24 cellular contexts compared by ENCODE assay signal in genomic region chr3:55648591-55649318, GRCh38.
DNase-seq lines count a peak whose midpoint lies in the region; ATAC-seq and TF ChIP-seq lines count a peak whose summit lies in the region.
"Had no signal": no experiment of that assay in that cellular context is flagged by ENCODE, and none has a peak within 500 bp of the region (broad histone marks: within the 10 kb centered on the region; RNA-seq: fewer than 3 reads in every experiment).

No MANE protein-coding gene starts in this region.

- no peaks in the 10 kb centered on the region; the same call in 1 of the 2 replicates for H3K27me3 Mint-ChIP-seq in WTC11 (ENCODE audit: low read depth)
- H3K27me3 Mint-ChIP-seq in CD4-positive, alpha-beta T cell, result no peaks in the 10 kb centered on the region
- H3K27me3 Mint-ChIP-seq: CD4-positive, alpha-beta memory T cell; T-cell had no signal

- no peak overlapping the region for H3K4me2 ChIP-seq in mesendoderm (ENCODE audit: low read length)
- H3K4me2 ChIP-seq: BLaER1 treated with 17β-estradiol and CSF1 and Interleukin-3, amounts not matched to agents 10 nM and 100 nM; KMS-11 had no signal

- ATAC-seq in WTC11, result peak; percentile 93
- no peak for ATAC-seq in CD4-positive, alpha-beta T cell (ENCODE audit: poor library complexity)
- ATAC-seq: T-cell had no signal

- no peak overlapping the region for H2BK5ac ChIP-seq in mesendoderm (ENCODE audit: low read length)

- H3K36me3 ChIP-seq in H7 (replicated peaks; ENCODE audit: control insufficient read depth, insufficient read depth, low read length) (no peaks in the 10 kb centered on the region), mesendoderm (ENCODE audit: control insufficient read depth, insufficient read depth, low read length) (no peaks in the 10 kb centered on the region), WERI-Rb-1 (no peaks in the 10 kb centered on the region)
- H3K36me3 ChIP-seq: BLaER1 treated with 17β-estradiol and CSF1 and Interleukin-3, amounts not matched to agents 10 nM and 100 nM had no signal

- H3K23ac ChIP-seq in mesendoderm (ENCODE audit: low read length), result no peak overlapping the region

- no peak overlapping the region for H3K4me3 ChIP-seq in H7 (ENCODE audit: insufficient read depth, low read depth, low read length)
- no peak overlapping the region for H3K4me3 ChIP-seq in mesendoderm (ENCODE audit: low read length)
- no peak overlapping the region for H3K4me3 ChIP-seq in WERI-Rb-1 (ENCODE audit: low read depth, low read length)
- H3K4me3 ChIP-seq in foreskin fibroblast (ENCODE audit: low read depth in 1 of 2, low read length in 2 of 2), result no peak overlapping the region
- H3K4me3 ChIP-seq: BLaER1 treated with 17β-estradiol and CSF1 and Interleukin-3, amounts not matched to agents 10 nM and 100 nM had no signal

- H3K4me1 Mint-ChIP-seq in WTC11, result peaks cover 67% of the 10 kb centered on the region
- H3K4me1 Mint-ChIP-seq in CD4-positive, alpha-beta T cell (ENCODE audit: low read depth), result peaks cover under 1% of the 10 kb centered on the region
- H3K4me1 Mint-ChIP-seq: CD4-positive, alpha-beta memory T cell had no signal

- intact Hi-C loops in CD4-positive, alpha-beta T cell (cut with DNase I, micrococcal nuclease), result no loop called here

- no peaks in the 10 kb centered on the region for H3K9me3 Mint-ChIP-seq in WTC11
- no peaks in the 10 kb centered on the region for H3K9me3 Mint-ChIP-seq in CD4-positive, alpha-beta T cell
- H3K9me3 Mint-ChIP-seq: T-cell had no signal

- no peak overlapping the region for H3K9ac ChIP-seq in mesendoderm (ENCODE audit: low read length)
- H3K9ac ChIP-seq: BLaER1 treated with 17β-estradiol and CSF1 and Interleukin-3, amounts not matched to agents 10 nM and 100 nM; KMS-11 had no signal

- peak overlapping the region; percentile 14; the same call in 1 of the 2 replicates for H3K4me3 Mint-ChIP-seq in WTC11
- no peak overlapping the region for H3K4me3 Mint-ChIP-seq in CD4-positive, alpha-beta T cell
- H3K4me3 Mint-ChIP-seq: CD4-positive, alpha-beta memory T cell; T-cell had no signal

- peak overlapping the region; percentile 19 for H3K4ac ChIP-seq in mesendoderm (ENCODE audit: low read depth, low read length)

- no peaks in the 10 kb centered on the region for H3K9me3 ChIP-seq in CD4-positive, alpha-beta T cell (ENCODE audit: control insufficient read depth, low read length)
- no peaks in the 10 kb centered on the region for H3K9me3 ChIP-seq in WERI-Rb-1 (ENCODE audit: severe bottlenecking)
- H3K9me3 ChIP-seq: BLaER1 treated with 17β-estradiol and CSF1 and Interleukin-3, amounts not matched to agents 10 nM and 100 nM; Caco-2 had no signal

- POLR2A ChIA-PET in WTC11 (lab: Charles Lee), result interaction anchor here (0.7 to 0.9 kb wide), 2 partner anchors 77 to 331 kb away, joined by 3 to 5 read pairs; no protein-coding TSS in a partner anchor
- POLR2A ChIA-PET in CD4-positive, alpha-beta T cell (lab: Charles Lee), result no interaction called here

- H3K27me3 ChIP-seq in H7 (ENCODE audit: control insufficient read depth, insufficient read depth, low read length), result no peaks in the 10 kb centered on the region
- no peaks in the 10 kb centered on the region for H3K27me3 ChIP-seq in mesendoderm (ENCODE audit: insufficient read depth, low read length, poor library complexity)
- no peaks in the 10 kb centered on the region for H3K27me3 ChIP-seq in CD4-positive, alpha-beta T cell (ENCODE audit: control insufficient read depth, insufficient read depth, low read length)
- no peaks in the 10 kb centered on the region for H3K27me3 ChIP-seq in WERI-Rb-1 (ENCODE audit: insufficient read depth, low read depth, severe bottlenecking)
- H3K27me3 ChIP-seq: BLaER1 treated with 17β-estradiol and CSF1 and Interleukin-3, amounts not matched to agents 10 nM and 100 nM had no signal

- no peaks in the 10 kb centered on the region for H3K79me1 ChIP-seq in mesendoderm (ENCODE audit: low read length)

- WGBS in mesendoderm (ENCODE audit: extremely low coverage, insufficient coverage, low lambda C conversion rate), result no CpG with 5 or more reads among the region's 7 CpGs

- H2BK120ac ChIP-seq in mesendoderm (ENCODE audit: low read depth, low read length), result no peak overlapping the region

- no peak overlapping the region for H3K18ac ChIP-seq in mesendoderm (ENCODE audit: low read length)

- H2AK5ac ChIP-seq in mesendoderm (ENCODE audit: low read length), result no peak overlapping the region

- H3K27ac Mint-ChIP-seq in WTC11, result peak overlapping the region; percentile 87
- no peak overlapping the region for H3K27ac Mint-ChIP-seq in CD4-positive, alpha-beta T cell
- H3K27ac Mint-ChIP-seq: CD4-positive, alpha-beta memory T cell; T-cell had no signal

- no peak overlapping the region for H3K27ac ChIP-seq in mesendoderm (ENCODE audit: low read depth, low read length)
- no peak overlapping the region for H3K27ac ChIP-seq in CD4-positive, alpha-beta T cell (ENCODE audit: low read depth, low read length)
- H3K27ac ChIP-seq in WERI-Rb-1, result no peak overlapping the region
- H3K27ac ChIP-seq: BLaER1 treated with 17β-estradiol and CSF1 and Interleukin-3, amounts not matched to agents 10 nM and 100 nM; KMS-11 had no signal

- TF ChIP-seq CTCF in WTC11 (IDR thresholded peaks at IDR 0.05), result no peak
- TF ChIP-seq CTCF in CD4-positive, alpha-beta T cell (IDR thresholded peaks at IDR 0.05), result no peak
- no peak for TF ChIP-seq CTCF in WERI-Rb-1 (IDR thresholded peaks at IDR 0.05; ENCODE audit: low read depth, low read length)
- TF ChIP-seq CTCF in foreskin fibroblast (IDR thresholded peaks at IDR 0.05; ENCODE audit: low read depth, low read length), result no peak

- no peaks in the 10 kb centered on the region for H3K36me3 Mint-ChIP-seq in WTC11
- H3K36me3 Mint-ChIP-seq in CD4-positive, alpha-beta T cell (ENCODE audit: low read depth), result no peaks in the 10 kb centered on the region
- H3K36me3 Mint-ChIP-seq: CD4-positive, alpha-beta memory T cell; T-cell had no signal

- H2BK15ac ChIP-seq in mesendoderm (replicated peaks; ENCODE audit: low read depth), result no peak overlapping the region

- no peaks in the 10 kb centered on the region for H3K79me2 ChIP-seq in mesendoderm (ENCODE audit: control insufficient read depth, insufficient read depth, low read length)

- CTCF ChIA-PET in WTC11 (lab: Charles Lee), result interaction anchor here (0.6 to 1.9 kb wide), 6 partner anchors 11 to 719 kb away, joined by 3 to 8 read pairs (median 4); no protein-coding TSS in a partner anchor
- CTCF ChIA-PET in CD4-positive, alpha-beta T cell (lab: Charles Lee), result no interaction called here

- no peak overlapping the region for H4K8ac ChIP-seq in mesendoderm (ENCODE audit: low read depth, low read length)

- H3K4me1 ChIP-seq in mesendoderm (ENCODE audit: control insufficient read depth, low read depth, low read length), result peaks cover 3% of the 10 kb centered on the region
- H3K4me1 ChIP-seq: BLaER1 treated with 17β-estradiol and CSF1 and Interleukin-3, amounts not matched to agents 10 nM and 100 nM; Caco-2 had no signal

- H3K56ac ChIP-seq in mesendoderm (ENCODE audit: low read length), result no peak overlapping the region

- no peak overlapping the region for H4K5ac ChIP-seq in mesendoderm (ENCODE audit: low read length)

- DNase-seq in H7, result peak; percentile 88
- DNase-seq in WTC11 (ENCODE audit: low spot score), result peak; percentile 36
- peak; percentile 72 for DNase-seq in iPS DF 4.7 (ENCODE audit: extremely low read depth, low spot score)
- DNase-seq in mesendoderm, result peak; percentile 90
- DNase-seq in CD4-positive, alpha-beta T cell, result no peak
- no peak for DNase-seq in H4 (ENCODE audit: low spot score)
- DNase-seq in WERI-Rb-1, result no peak
- DNase-seq in foreskin fibroblast, result no peak
- DNase-seq: AML-193; Caco-2; CD4-positive, alpha-beta memory T cell; DMS79; IMR-90; MM.1S; NCI-H2029; NCI-H446 treated with DMSO at 0.1 percent for 48 hours; NCI-H526; NCI-H82; NK-92 treated with Interleukin-12 subunit alpha and Interleukin-12 subunit beta, amount 100 ng/mL, for 24 hours; Right ventricle myocardium superior; RPMI8226; T-cell had no signal

TF ChIP-seq in WTC11, 78 proteins besides CTCF, POLR2A, EP300 and RAD21 (continues in another document):
- TF ChIP-seq, protein P1, sequence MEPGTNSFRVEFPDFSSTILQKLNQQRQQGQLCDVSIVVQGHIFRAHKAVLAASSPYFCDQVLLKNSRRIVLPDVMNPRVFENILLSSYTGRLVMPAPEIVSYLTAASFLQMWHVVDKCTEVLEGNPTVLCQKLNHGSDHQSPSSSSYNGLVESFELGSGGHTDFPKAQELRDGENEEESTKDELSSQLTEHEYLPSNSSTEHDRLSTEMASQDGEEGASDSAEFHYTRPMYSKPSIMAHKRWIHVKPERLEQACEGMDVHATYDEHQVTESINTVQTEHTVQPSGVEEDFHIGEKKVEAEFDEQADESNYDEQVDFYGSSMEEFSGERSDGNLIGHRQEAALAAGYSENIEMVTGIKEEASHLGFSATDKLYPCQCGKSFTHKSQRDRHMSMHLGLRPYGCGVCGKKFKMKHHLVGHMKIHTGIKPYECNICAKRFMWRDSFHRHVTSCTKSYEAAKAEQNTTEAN (CRISPR knock-in tag; IDR thresholded peaks at IDR 0.05), result no peak
- peak; percentile 55; the same call in 1 of the 2 replicates for TF ChIP-seq TEAD1 (CRISPR knock-in tag; IDR thresholded peaks at IDR 0.05)
- peak; percentile 83; the same call in 1 of the 2 replicates for TF ChIP-seq NFE2L1 (CRISPR knock-in tag; IDR thresholded peaks at IDR 0.05)
- no peak for TF ChIP-seq HMGXB4 (CRISPR knock-in tag; IDR thresholded peaks at IDR 0.05)
- TF ChIP-seq ELF4 (CRISPR knock-in tag; IDR thresholded peaks at IDR 0.05; ENCODE audit: low read depth), result no peak

Comparison
In these comparisons a context has a peak if more than half of its experiments do, and no peak if none do; other contexts are left out.
1. DNase-seq: peak in H7 (single experiment), WTC11 (single experiment), iPS DF 4.7 (single experiment) and mesendoderm (single experiment); none in CD4-positive, alpha-beta T cell (0 of 10), H4 (single experiment), WERI-Rb-1 (single experiment) and foreskin fibroblast (0 of 2).